Comparison of ENCODE assay signal across 1 cellular context in genomic region chr3:11507719-11508118, GRCh38.
A peak's percentile ranks its signal among the peaks of the same experiment; 100 is the strongest.
TF ChIP-seq lines count a peak whose summit lies in the region.

No MANE protein-coding gene starts in this region.

TF ChIP-seq in K562, 482 proteins besides CTCF, POLR2A, EP300 and RAD21 (continued from another document and continues in another):
- TF ChIP-seq CUX1 (CRISPR knock-in tag; IDR thresholded peaks at IDR 0.05) = no peak
- no peak for TF ChIP-seq ZNF3 (CRISPR knock-in tag; IDR thresholded peaks at IDR 0.05)
- TF ChIP-seq ZNF174 (CRISPR knock-in tag; IDR thresholded peaks at IDR 0.05) = no peak
- no peak for TF ChIP-seq ZEB2 (IDR thresholded peaks at IDR 0.05)
- no peak for TF ChIP-seq ZNF347 (CRISPR knock-in tag; IDR thresholded peaks at IDR 0.05; ENCODE audit: low read depth)
- TF ChIP-seq JUND (IDR thresholded peaks at IDR 0.05; ENCODE audit: borderline replicate concordance, low read depth, low read length) = no peak
- no peak for TF ChIP-seq JUND (tag; IDR thresholded peaks at IDR 0.05; ENCODE audit: borderline replicate concordance, low read depth, low read length)
- TF ChIP-seq ZFP1 (CRISPR knock-in tag; IDR thresholded peaks at IDR 0.05) = no peak
- no peak for TF ChIP-seq ZNF384 (IDR thresholded peaks at IDR 0.05; ENCODE audit: low read depth, low read length)
- peak; percentile 53; the same call in 1 of the 2 replicates for TF ChIP-seq CHAMP1 (IDR thresholded peaks at IDR 0.05)
- no peak for TF ChIP-seq GABPB2 (CRISPR knock-in tag; conservative IDR thresholded peaks at IDR 0.05)
- no peak for TF ChIP-seq FOXK2 (conservative IDR thresholded peaks at IDR 0.05 in 1 of 2, IDR thresholded peaks at IDR 0.05 in 1 of 2; ENCODE audit: low read depth in 2 of 2)
- TF ChIP-seq NONO (IDR thresholded peaks at IDR 0.05; ENCODE audit: low read depth in 2 of 2, low read length in 1 of 2) = no peak
- TF ChIP-seq KLF16 (IDR thresholded peaks at IDR 0.05) = no peak
- TF ChIP-seq SMAD4 (CRISPR knock-in tag; conservative IDR thresholded peaks at IDR 0.05) = no peak
- TF ChIP-seq TFAP4 (CRISPR knock-in tag; IDR thresholded peaks at IDR 0.05; ENCODE audit: borderline replicate concordance) = no peak
- TF ChIP-seq HEY1 (CRISPR knock-in tag; IDR thresholded peaks at IDR 0.05; ENCODE audit: borderline replicate concordance) = no peak
- TF ChIP-seq CREB3L1 (IDR thresholded peaks at IDR 0.05; ENCODE audit: borderline replicate concordance, low read depth) = no peak
- no peak for TF ChIP-seq SMC3 (conservative IDR thresholded peaks at IDR 0.05; ENCODE audit: insufficient read depth, low read depth, low read length)
- no peak for TF ChIP-seq ZNF133 (CRISPR knock-in tag; IDR thresholded peaks at IDR 0.05)
- TF ChIP-seq FOXP1 (CRISPR knock-in tag; IDR thresholded peaks at IDR 0.05) = no peak
- TF ChIP-seq YY1 (IDR thresholded peaks at IDR 0.05; ENCODE audit: borderline replicate concordance in 1 of 3, control insufficient read depth in 1 of 3, extremely low read depth in 1 of 3, insufficient read depth in 3 of 3, insufficient read length in 1 of 3, insufficient replicate concordance in 2 of 3, low read depth in 1 of 3, low read length in 2 of 3) = peak in 1 of 3 experiments; percentile 58
- TF ChIP-seq ZNF324 (CRISPR knock-in tag; IDR thresholded peaks at IDR 0.05) = no peak
- no peak for TF ChIP-seq ZNF445 (CRISPR knock-in tag; IDR thresholded peaks at IDR 0.05; ENCODE audit: low read depth)
- TF ChIP-seq MECOM (CRISPR knock-in tag; IDR thresholded peaks at IDR 0.05) = no peak
- TF ChIP-seq MYC (IDR thresholded peaks at IDR 0.05; ENCODE audit: low read depth, low read length) = no peak
- no peak for TF ChIP-seq MYC (CRISPR knock-in tag; IDR thresholded peaks at IDR 0.05; ENCODE audit: borderline replicate concordance, low read depth)
- TF ChIP-seq ZNF121 (CRISPR knock-in tag; conservative IDR thresholded peaks at IDR 0.05) = no peak
- TF ChIP-seq PRDM10 (IDR thresholded peaks at IDR 0.05; ENCODE audit: partially characterized antibody) = no peak
- no peak for TF ChIP-seq FOXA3 (CRISPR knock-in tag; conservative IDR thresholded peaks at IDR 0.05 in 1 of 2, IDR thresholded peaks at IDR 0.05 in 1 of 2)
- no peak for TF ChIP-seq ILF3 (IDR thresholded peaks at IDR 0.05; ENCODE audit: borderline replicate concordance)
- TF ChIP-seq USF2 (CRISPR knock-in tag; IDR thresholded peaks at IDR 0.05) = peak; percentile 91
- TF ChIP-seq L3MBTL2 (IDR thresholded peaks at IDR 0.05) = no peak
- no peak for TF ChIP-seq ZNF165 (CRISPR knock-in tag; IDR thresholded peaks at IDR 0.05; ENCODE audit: borderline replicate concordance)
- no peak for TF ChIP-seq HNRNPL (IDR thresholded peaks at IDR 0.05; ENCODE audit: low read depth, low read length)
- TF ChIP-seq CREB3 (tag; conservative IDR thresholded peaks at IDR 0.05; ENCODE audit: low read depth) = no peak
- TF ChIP-seq ZNF41 (CRISPR knock-in tag; conservative IDR thresholded peaks at IDR 0.05) = no peak
- TF ChIP-seq HDAC8 (tag; IDR thresholded peaks at IDR 0.05) = no peak
- no peak for TF ChIP-seq TBP (optimal IDR thresholded peaks at IDR 0.05; ENCODE audit: low read depth, low read length)
- no peak for TF ChIP-seq TCF7L2 (IDR thresholded peaks at IDR 0.05; ENCODE audit: low read depth, low read length)
- TF ChIP-seq THAP12 (CRISPR knock-in tag; IDR thresholded peaks at IDR 0.05) = no peak
- TF ChIP-seq SNAPC5 (CRISPR knock-in tag; IDR thresholded peaks at IDR 0.05) = no peak
- TF ChIP-seq ERF (CRISPR knock-in tag; IDR thresholded peaks at IDR 0.05) = no peak
- no peak for TF ChIP-seq ZNF354B (CRISPR knock-in tag; IDR thresholded peaks at IDR 0.05)
- TF ChIP-seq ZNF586 (CRISPR knock-in tag; conservative IDR thresholded peaks at IDR 0.05) = no peak
- TF ChIP-seq TOE1 (IDR thresholded peaks at IDR 0.05; ENCODE audit: borderline replicate concordance) = no peak
- TF ChIP-seq TOE1 (CRISPR knock-in tag; IDR thresholded peaks at IDR 0.05; ENCODE audit: borderline replicate concordance, low read depth) = no peak
